ENCODE assay signal across 1 cellular context in the genomic region with DNA sequence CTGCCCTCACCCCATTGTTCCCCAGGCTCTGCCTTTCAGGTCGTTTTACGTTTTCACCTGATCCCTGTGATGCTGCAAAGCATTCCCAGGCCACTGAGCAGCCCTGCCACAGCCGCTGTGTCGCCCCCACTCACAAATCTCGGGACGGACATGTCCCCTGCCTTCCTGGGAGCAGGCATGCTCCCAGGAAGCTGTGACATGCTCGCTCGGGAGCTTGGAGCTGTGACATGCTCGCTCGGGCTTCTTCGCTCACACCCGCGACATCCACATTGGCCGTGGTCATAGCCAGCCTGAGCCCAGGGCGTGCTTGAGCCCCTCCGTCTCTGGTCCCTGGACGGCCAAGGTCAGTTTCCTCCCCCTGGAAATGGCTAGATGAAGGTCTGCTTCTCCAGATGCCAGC.
TF ChIP-seq lines count a peak whose summit lies in the region.

No MANE protein-coding gene starts in this region.

TF ChIP-seq in H1, 55 proteins besides CTCF, POLR2A, EP300 and RAD21:
- TF ChIP-seq RFX5 (IDR thresholded peaks at IDR 0.05; ENCODE audit: borderline replicate concordance, low read depth, low read length), result no peak
- TF ChIP-seq TCF12 (IDR thresholded peaks at IDR 0.05; ENCODE audit: low read depth, low read length), result no peak
- TF ChIP-seq BACH1 (IDR thresholded peaks at IDR 0.05; ENCODE audit: low read length), result no peak
- no peak for TF ChIP-seq MAFK (IDR thresholded peaks at IDR 0.05; ENCODE audit: low read depth, low read length)
- TF ChIP-seq CHD1 (IDR thresholded peaks at IDR 0.05; ENCODE audit: low read depth, low read length), result no peak
- TF ChIP-seq, protein P1, sequence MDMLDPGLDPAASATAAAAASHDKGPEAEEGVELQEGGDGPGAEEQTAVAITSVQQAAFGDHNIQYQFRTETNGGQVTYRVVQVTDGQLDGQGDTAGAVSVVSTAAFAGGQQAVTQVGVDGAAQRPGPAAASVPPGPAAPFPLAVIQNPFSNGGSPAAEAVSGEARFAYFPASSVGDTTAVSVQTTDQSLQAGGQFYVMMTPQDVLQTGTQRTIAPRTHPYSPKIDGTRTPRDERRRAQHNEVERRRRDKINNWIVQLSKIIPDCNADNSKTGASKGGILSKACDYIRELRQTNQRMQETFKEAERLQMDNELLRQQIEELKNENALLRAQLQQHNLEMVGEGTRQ (IDR thresholded peaks at IDR 0.05; ENCODE audit: low read length), result no peak
- TF ChIP-seq KDM1A (IDR thresholded peaks at IDR 0.05; ENCODE audit: borderline replicate concordance, low read length), result no peak
- no peak for TF ChIP-seq JUND (IDR thresholded peaks at IDR 0.05; ENCODE audit: low read length)
- no peak for TF ChIP-seq ZNF274 (IDR thresholded peaks at IDR 0.05; ENCODE audit: borderline replicate concordance, extremely low read depth, low read length)
- TF ChIP-seq ATF2 (IDR thresholded peaks at IDR 0.05; ENCODE audit: low read length), result no peak
- TF ChIP-seq RBBP5 (IDR thresholded peaks at IDR 0.05; ENCODE audit: borderline replicate concordance, low read depth, low read length), result no peak
- no peak for TF ChIP-seq E2F6 (IDR thresholded peaks at IDR 0.05)
